Comparison of ENCODE assay signal across 11 cellular contexts in the genomic region with DNA sequence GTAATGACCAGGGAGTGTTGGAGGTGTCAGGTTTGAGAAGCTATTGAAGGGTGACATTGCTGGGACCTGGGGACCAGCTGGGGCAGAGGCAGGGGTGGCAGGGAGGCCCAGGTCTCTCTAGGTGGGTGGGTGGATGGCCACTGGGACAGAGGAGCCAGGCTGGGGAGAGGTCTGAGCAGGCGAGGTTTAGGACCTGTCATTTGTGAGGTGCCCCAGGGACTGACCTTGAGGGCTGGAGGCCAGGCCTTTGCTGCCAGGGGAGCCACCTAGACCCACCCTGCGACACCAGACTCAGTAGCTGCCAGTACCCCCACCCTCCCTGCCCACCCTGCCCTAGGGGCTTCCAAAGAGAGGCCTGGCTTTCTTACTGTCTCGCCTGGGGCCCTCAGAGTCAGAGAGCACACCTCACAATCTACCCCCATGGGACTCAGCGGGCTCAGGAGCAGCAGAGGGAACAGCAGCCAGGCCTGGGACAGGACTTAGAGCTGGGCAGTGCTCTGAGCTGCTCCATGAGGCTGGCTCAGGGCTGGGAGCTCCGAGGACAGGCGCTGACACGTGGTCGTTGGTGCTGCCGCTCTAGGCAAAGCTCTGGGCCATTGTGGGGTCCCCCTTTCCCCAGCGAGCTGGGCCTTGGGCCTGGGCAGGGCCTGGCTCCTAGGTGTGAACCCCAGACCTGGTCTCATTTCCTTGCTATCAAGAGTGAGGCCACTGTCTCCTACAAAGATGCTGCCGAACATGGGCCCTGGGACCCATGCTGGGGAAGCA.
"Had no signal": no experiment of that assay in that cellular context is flagged by ENCODE, and none has a peak within 500 bp of the region (broad histone marks: within the 10 kb centered on the region; RNA-seq: fewer than 3 reads in every experiment).

No MANE protein-coding gene starts in this region.

- H3K4me3 Mint-ChIP-seq: activated B cell treated with CpG ODN at 0.5 μM for 24 hours; activated naive CD4-positive, alpha-beta T cell treated with anti-CD3 and anti-CD28 coated beads, Interleukin-2, amount 10 ng/mL, durations not matched to agents 7 days and 5 days; activated T-cell treated with anti-CD3 and anti-CD28 coated beads, Interleukin-2, amount 50 U/mL, for 4 hours; immature natural killer cell; natural killer cell treated with Interleukin-12 subunit alpha and Interleukin-12 subunit beta and Interleukin-15 and Interleukin-18, amount 100 ng/mL, for 72 hours had no signal

- H3K27ac ChIP-seq: ascending aorta, coronary artery, gastrocnemius medialis, heart right ventricle had no signal

- H3K27me3 Mint-ChIP-seq: natural killer cell treated with Interleukin-12 subunit alpha and Interleukin-12 subunit beta and Interleukin-15 and Interleukin-18, amount 100 ng/mL, for 72 hours had no signal

- H3K4me3 ChIP-seq: uterus had no signal

- H3K36me3 Mint-ChIP-seq: activated naive CD4-positive, alpha-beta T cell treated with anti-CD3 and anti-CD28 coated beads, Interleukin-2, amount 10 ng/mL, durations not matched to agents 7 days and 5 days; immature natural killer cell; natural killer cell treated with Interleukin-12 subunit alpha and Interleukin-12 subunit beta and Interleukin-15 and Interleukin-18, amount 100 ng/mL, for 72 hours had no signal

- H3K27me3 ChIP-seq: ascending aorta, gastrocnemius medialis, heart right ventricle, tibial nerve, uterus had no signal

- H3K27ac Mint-ChIP-seq: activated B cell treated with CpG ODN at 0.5 μM for 24 hours; activated naive CD4-positive, alpha-beta T cell treated with anti-CD3 and anti-CD28 coated beads, Interleukin-2, amount 10 ng/mL, durations not matched to agents 7 days and 5 days; natural killer cell treated with Interleukin-12 subunit alpha and Interleukin-12 subunit beta and Interleukin-15 and Interleukin-18, amount 100 ng/mL, for 72 hours had no signal

- H3K4me1 Mint-ChIP-seq: activated B cell treated with CpG ODN at 0.5 μM for 24 hours, immature natural killer cell had no signal

- H3K36me3 ChIP-seq: ascending aorta, gastrocnemius medialis, heart right ventricle, tibial nerve, uterus had no signal

- H3K9me3 Mint-ChIP-seq: activated B cell treated with CpG ODN at 0.5 μM for 24 hours; activated naive CD4-positive, alpha-beta T cell treated with anti-CD3 and anti-CD28 coated beads, Interleukin-2, amount 10 ng/mL, durations not matched to agents 7 days and 5 days; activated T-cell treated with anti-CD3 and anti-CD28 coated beads, Interleukin-2, amount 50 U/mL, for 4 hours; immature natural killer cell; natural killer cell treated with Interleukin-12 subunit alpha and Interleukin-12 subunit beta and Interleukin-15 and Interleukin-18, amount 100 ng/mL, for 72 hours had no signal

- H3K9me3 ChIP-seq: ascending aorta, gastrocnemius medialis, heart right ventricle, uterus had no signal
